Comparison of ENCODE assay signal across 21 cellular contexts in genomic region chr2:204005940-204006721, GRCh38.
DNase-seq lines count a peak whose midpoint lies in the region; ATAC-seq and TF ChIP-seq lines count a peak whose summit lies in the region.
"Had no signal": no experiment of that assay in that cellular context is flagged by ENCODE, and none has a peak within 500 bp of the region (broad histone marks: within the 10 kb centered on the region; RNA-seq: fewer than 3 reads in every experiment).

No MANE protein-coding gene starts in this region.

- H3K27me3 Mint-ChIP-seq in activated naive CD4-positive, alpha-beta T cell treated with anti-CD3 and anti-CD28 coated beads for 36 hours (ENCODE audit: low read depth), result no peaks in the 10 kb centered on the region
- no peaks in the 10 kb centered on the region for H3K27me3 Mint-ChIP-seq in activated T-helper 17 cell treated with anti-CD3 and anti-CD28 coated beads, Interleukin-2, amount 50 U/mL, for 72 hours
- no peaks in the 10 kb centered on the region for H3K27me3 Mint-ChIP-seq in neural crest cell (ENCODE audit: low read depth)
- H3K27me3 Mint-ChIP-seq: stimulated activated memory B cell treated with anti-CD40 and anti-IgM and Interleukin-4, amounts not matched to agents 10 μg/mL and 1 μg/mL and 100 μg/mL, for 72 hours had no signal

- H3K4me1 Mint-ChIP-seq in activated naive CD4-positive, alpha-beta T cell treated with anti-CD3 and anti-CD28 coated beads for 36 hours (ENCODE audit: low read depth), result peaks cover 95% of the 10 kb centered on the region
- peaks cover 72% of the 10 kb centered on the region for H3K4me1 Mint-ChIP-seq in activated T-helper 17 cell treated with anti-CD3 and anti-CD28 coated beads, Interleukin-2, amount 50 U/mL, for 72 hours
- no peaks in the 10 kb centered on the region for H3K4me1 Mint-ChIP-seq in neural crest cell
- H3K4me1 Mint-ChIP-seq: memory B cell; stimulated activated memory B cell treated with anti-CD40 and anti-IgM and Interleukin-4, amounts not matched to agents 10 μg/mL and 1 μg/mL and 100 μg/mL, for 72 hours had no signal

- peak; percentile 40 for DNase-seq in activated naive CD4-positive, alpha-beta T cell treated with anti-CD3 and anti-CD28 coated beads for 36 hours
- DNase-seq in activated naive CD4-positive, alpha-beta T cell treated with Interleukin-2 at 50 U/mL for 16 hours, result no peak
- DNase-seq in OCI-M1 (lab: John Stamatoyannopoulos, UW), result peak; percentile 28
- no peak for DNase-seq in neural crest cell (ENCODE audit: low read depth, low spot score)
- DNase-seq in NCI-H69 (lab: John Stamatoyannopoulos, UW), result no peak
- DNase-seq in stimulated activated CD4-positive, alpha-beta T cell treated with anti-CD3 and anti-CD28 coated beads, Interleukin-12 subunit alpha, Interleukin-12 subunit beta, amount 100 ng/mL, for 4 hours, result no peak
- no peak for DNase-seq in stimulated activated CD8-positive, alpha-beta memory T cell treated with anti-CD3 and anti-CD28 coated beads, Interleukin-4, amount 100 ng/mL, for 48 hours
- DNase-seq: amygdala; effector CD4-positive, alpha-beta T cell; KBM-7; MG63; NCI-H2029; NCI-H526; posterior cingulate gyrus; right lobe of liver; stimulated activated CD4-positive, alpha-beta T cell treated with anti-CD3 and anti-CD28 coated beads, Interleukin-4, amount 100 ng/mL, for 1 hour; testis had no signal

- TF ChIP-seq CTCF in neural crest cell (conservative IDR thresholded peaks at IDR 0.05), result no peak

- H3K36me3 Mint-ChIP-seq in activated naive CD4-positive, alpha-beta T cell treated with anti-CD3 and anti-CD28 coated beads for 36 hours (ENCODE audit: low read depth), result peaks cover 18% of the 10 kb centered on the region
- no peaks in the 10 kb centered on the region for H3K36me3 Mint-ChIP-seq in activated T-helper 17 cell treated with anti-CD3 and anti-CD28 coated beads, Interleukin-2, amount 50 U/mL, for 72 hours (ENCODE audit: low read depth)
- H3K36me3 Mint-ChIP-seq in neural crest cell (ENCODE audit: low read depth), result no peaks in the 10 kb centered on the region
- H3K36me3 Mint-ChIP-seq: memory B cell; stimulated activated memory B cell treated with anti-CD40 and anti-IgM and Interleukin-4, amounts not matched to agents 10 μg/mL and 1 μg/mL and 100 μg/mL, for 72 hours had no signal

- peak; percentile 36 for ATAC-seq in activated T-helper 17 cell treated with anti-CD3 and anti-CD28 coated beads, Interleukin-2, amount 50 U/mL, for 72 hours (replicated peaks)
- ATAC-seq: left lobe of liver; right lobe of liver; stimulated activated memory B cell treated with anti-CD40 and anti-IgM and Interleukin-4, amounts not matched to agents 10 μg/mL and 1 μg/mL and 100 μg/mL, for 72 hours had no signal

- no peak overlapping the region for H3K4me3 Mint-ChIP-seq in activated naive CD4-positive, alpha-beta T cell treated with anti-CD3 and anti-CD28 coated beads for 36 hours
- H3K4me3 Mint-ChIP-seq in activated T-helper 17 cell treated with anti-CD3 and anti-CD28 coated beads, Interleukin-2, amount 50 U/mL, for 72 hours, result peak overlapping the region; percentile 64
- no peak overlapping the region for H3K4me3 Mint-ChIP-seq in neural crest cell
- H3K4me3 Mint-ChIP-seq: memory B cell; stimulated activated memory B cell treated with anti-CD40 and anti-IgM and Interleukin-4, amounts not matched to agents 10 μg/mL and 1 μg/mL and 100 μg/mL, for 72 hours had no signal

- peaks cover 18% of the 10 kb centered on the region for H3K9me3 Mint-ChIP-seq in activated naive CD4-positive, alpha-beta T cell treated with anti-CD3 and anti-CD28 coated beads for 36 hours
- no peaks in the 10 kb centered on the region for H3K9me3 Mint-ChIP-seq in activated T-helper 17 cell treated with anti-CD3 and anti-CD28 coated beads, Interleukin-2, amount 50 U/mL, for 72 hours
- peaks cover 4% of the 10 kb centered on the region for H3K9me3 Mint-ChIP-seq in neural crest cell
- H3K9me3 Mint-ChIP-seq: stimulated activated memory B cell treated with anti-CD40 and anti-IgM and Interleukin-4, amounts not matched to agents 10 μg/mL and 1 μg/mL and 100 μg/mL, for 72 hours had no signal

- intact Hi-C loops in activated naive CD4-positive, alpha-beta T cell treated with anti-CD3 and anti-CD28 coated beads for 36 hours (cut with micrococcal nuclease), result loop anchor here (1.0 to 5.0 kb wide), 10 partner anchors 9 to 1369 kb away; no protein-coding TSS in a partner anchor

- peak overlapping the region; percentile 96 for H3K27ac Mint-ChIP-seq in activated naive CD4-positive, alpha-beta T cell treated with anti-CD3 and anti-CD28 coated beads for 36 hours
- peak overlapping the region; percentile 86 for H3K27ac Mint-ChIP-seq in activated T-helper 17 cell treated with anti-CD3 and anti-CD28 coated beads, Interleukin-2, amount 50 U/mL, for 72 hours
- H3K27ac Mint-ChIP-seq in neural crest cell (ENCODE audit: unreplicated experiment), result peak overlapping the region; percentile 57
- H3K27ac Mint-ChIP-seq: memory B cell; stimulated activated memory B cell treated with anti-CD40 and anti-IgM and Interleukin-4, amounts not matched to agents 10 μg/mL and 1 μg/mL and 100 μg/mL, for 72 hours had no signal

- CTCF ChIA-PET in activated naive CD4-positive, alpha-beta T cell treated with anti-CD3 and anti-CD28 coated beads for 36 hours (lab: Charles Lee), result interaction anchor here (0.5 to 1.9 kb wide), 6 partner anchors 10 to 100 kb away, joined by 3 to 5 read pairs (median 4); no protein-coding TSS in a partner anchor

Comparison
In these comparisons a context has a peak if more than half of its experiments do, and no peak if none do; other contexts are left out.
1. DNase-seq: peak in activated naive CD4-positive, alpha-beta T cell treated with anti-CD3 and anti-CD28 coated beads for 36 hours (single experiment) and OCI-M1 (single experiment); none in activated naive CD4-positive, alpha-beta T cell treated with Interleukin-2 at 50 U/mL for 16 hours (single experiment), neural crest cell (single experiment), NCI-H69 (single experiment), stimulated activated CD4-positive, alpha-beta T cell treated with anti-CD3 and anti-CD28 coated beads, Interleukin-12 subunit alpha, Interleukin-12 subunit beta, amount 100 ng/mL, for 4 hours (single experiment) and stimulated activated CD8-positive, alpha-beta memory T cell treated with anti-CD3 and anti-CD28 coated beads, Interleukin-4, amount 100 ng/mL, for 48 hours (single experiment).
2. Peak in every context shown above with its lines, with median percentiles within 50 percentile points of each other: H3K27ac Mint-ChIP-seq.